ENCODE assay signal across 16 cellular contexts in genomic region chr2:200655918-200656580, GRCh38.
"Had no signal": no experiment of that assay in that cellular context is flagged by ENCODE, and none has a peak within 500 bp of the region (broad histone marks: within the 10 kb centered on the region; RNA-seq: fewer than 3 reads in every experiment).

No MANE protein-coding gene starts in this region.

- ATAC-seq: activated CD8-positive, alpha-beta memory T cell treated with anti-CD3 and anti-CD28 coated beads, Interleukin-2, amount 10 ng/mL, durations not matched to agents 7 days and 5 days; mucosa of descending colon; naive thymus-derived CD8-positive, alpha-beta T cell; stimulated activated naive CD8-positive, alpha-beta T cell treated with anti-CD3 and anti-CD28 coated beads, Interleukin-15, amount 100 ng/mL, for 72 hours had no signal

- H3K4me3 ChIP-seq: coronary artery, mucosa of descending colon, thoracic aorta had no signal

- H3K36me3 ChIP-seq: neutrophil, thoracic aorta had no signal

- H3K27ac ChIP-seq: coronary artery, neutrophil, thoracic aorta had no signal

- H3K27me3 ChIP-seq: neutrophil had no signal

- DNase-seq: activated CD4-positive, alpha-beta T cell treated with anti-CD3 and anti-CD28 coated beads for 1 hour; activated CD4-positive, alpha-beta T cell treated with anti-CD3 and anti-CD28 coated beads, Interleukin-2, amount 50 U/mL, for 48 hours; activated CD8-positive, alpha-beta memory T cell treated with anti-CD3 and anti-CD28 coated beads, Interleukin-2, amount 10 ng/mL, durations not matched to agents 7 days and 5 days; activated gamma-delta T cell; activated T-cell treated with anti-CD3 and anti-CD28 coated beads, Interleukin-2, amount 50 U/mL, for 48 hours; caudate nucleus; effector CD8-positive, alpha-beta T cell; mucosa of descending colon; naive thymus-derived CD8-positive, alpha-beta T cell; retina; stimulated activated CD4-positive, alpha-beta T cell treated with anti-CD3 and anti-CD28 coated beads, Interleukin-15, amount 100 ng/mL, for 24 hours; stimulated activated CD4-positive, alpha-beta T cell treated with anti-CD3 and anti-CD28 coated beads, Interleukin-4, amount 100 ng/mL, for 24 hours; stimulated activated naive CD8-positive, alpha-beta T cell treated with anti-CD3 and anti-CD28 coated beads, Interleukin-15, amount 100 ng/mL, for 72 hours had no signal

- H3K9me3 ChIP-seq: mucosa of descending colon, neutrophil, thoracic aorta had no signal
